In the genomic region with DNA sequence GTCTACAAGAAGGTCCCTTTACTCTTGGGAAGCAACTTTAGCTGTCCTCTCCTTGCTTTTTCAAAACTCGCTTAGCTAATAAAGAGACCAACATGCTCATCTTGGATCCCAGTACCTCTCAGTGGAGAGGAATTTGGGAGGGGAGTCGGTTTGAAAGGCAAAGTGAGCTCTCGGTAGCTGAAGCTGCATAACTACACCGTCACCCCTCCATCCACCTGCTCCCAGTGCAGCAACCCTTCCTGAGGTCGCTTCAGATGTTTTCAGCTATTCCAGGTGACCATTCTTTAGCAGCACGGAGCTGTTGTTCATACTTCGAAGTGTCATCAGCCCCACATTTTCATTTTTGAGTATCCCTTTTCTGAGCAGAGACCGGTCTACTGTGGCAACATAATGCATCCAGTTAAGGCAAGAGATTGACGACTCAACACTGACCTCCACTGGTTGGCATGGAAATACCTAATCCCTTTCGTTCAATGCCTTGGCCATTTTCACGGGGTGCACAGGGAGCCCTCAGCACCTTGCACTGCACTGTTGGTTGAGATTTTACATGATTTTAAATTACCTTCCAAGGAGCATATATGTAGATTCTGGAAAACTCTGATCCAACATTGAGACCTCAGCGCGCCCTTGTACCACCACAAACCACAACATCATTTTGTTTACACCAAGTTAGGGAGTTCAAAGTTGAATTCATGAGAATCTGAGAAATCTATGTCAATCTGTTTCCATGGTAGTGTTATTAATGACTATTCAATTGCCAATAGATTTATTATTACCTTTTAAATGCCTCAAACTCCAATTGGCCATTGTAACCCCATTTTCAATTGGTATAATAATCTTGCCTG, we compare ENCODE assay signal across 8 cellular contexts. TPM values are rescaled to one million over a fixed set of nuclear protein-coding genes. Genes with fewer than 3 reads are reported as not detected.
DNase-seq lines count a peak whose midpoint lies in the region; ATAC-seq, FAIRE-seq and TF ChIP-seq lines count a peak whose summit lies in the region.

No MANE protein-coding gene starts in this region.

- H3K36me3 ChIP-seq in breast epithelium = no peaks in the 10 kb centered on the region

- DNase-seq in NCI-H1930 (lab: John Stamatoyannopoulos, UW) (peak; percentile 62 to 66), breast epithelium (ENCODE audit: low spot score in 2 of 2) (peak in 1 of 2 donors; percentile 26), inferior parietal cortex (ENCODE audit: extremely low spot score) (peak; percentile 85)
- DNase-seq in stimulated activated CD4-positive, alpha-beta T cell treated with anti-CD3 and anti-CD28 coated beads, Interleukin-15, amount 100 ng/mL, for 48 hours (ENCODE audit: low read depth in 2 of 2) = peak; percentile 36 to 61

- peak overlapping the region; percentile 53 for H3K27ac ChIP-seq in VCaP
- no peak overlapping the region for H3K27ac ChIP-seq in breast epithelium

- ATAC-seq in GM18511 (IDR thresholded peaks at IDR 0.05; ENCODE audit: unreplicated experiment) = peak; percentile 87
- peak; percentile 85 for ATAC-seq in HG03039 (IDR thresholded peaks at IDR 0.05; ENCODE audit: unreplicated experiment)

- no peaks in the 10 kb centered on the region for H3K27me3 ChIP-seq in breast epithelium

- FAIRE-seq in A204.1 (lab: Jason Lieb, UNC) = peak; percentile 82

- no peak for TF ChIP-seq POLR2A in breast epithelium (IDR thresholded peaks at IDR 0.05)

- intact Hi-C loops in breast epithelium (cut with DNase I; ENCODE audit: low total_unique reads) = loop anchor here (5.0 kb wide), 1 partner anchor 596 kb away; no protein-coding TSS in a partner anchor

- H3K4me3 ChIP-seq in breast epithelium = no peak overlapping the region

- peaks cover 0 to 12% of the 10 kb centered on the region in 2 donors for H3K9me3 ChIP-seq in breast epithelium

- H3K4me1 ChIP-seq in breast epithelium = no peaks in the 10 kb centered on the region

- peak; percentile 77 for TF ChIP-seq CTCF in VCaP (conservative IDR thresholded peaks at IDR 0.05)
- TF ChIP-seq CTCF in breast epithelium (IDR thresholded peaks at IDR 0.05) = peak; percentile 57 to 70 (median 63)

RNA-seq across cellular contexts. Expression of a gene that starts 42.2 kb away (rescaled TPM):
- under 1 TPM; 0.15 to 0.66 (median 0.48) TPM for total RNA-seq in breast epithelium
